10 cellular contexts compared by ENCODE assay signal in the genomic region with DNA sequence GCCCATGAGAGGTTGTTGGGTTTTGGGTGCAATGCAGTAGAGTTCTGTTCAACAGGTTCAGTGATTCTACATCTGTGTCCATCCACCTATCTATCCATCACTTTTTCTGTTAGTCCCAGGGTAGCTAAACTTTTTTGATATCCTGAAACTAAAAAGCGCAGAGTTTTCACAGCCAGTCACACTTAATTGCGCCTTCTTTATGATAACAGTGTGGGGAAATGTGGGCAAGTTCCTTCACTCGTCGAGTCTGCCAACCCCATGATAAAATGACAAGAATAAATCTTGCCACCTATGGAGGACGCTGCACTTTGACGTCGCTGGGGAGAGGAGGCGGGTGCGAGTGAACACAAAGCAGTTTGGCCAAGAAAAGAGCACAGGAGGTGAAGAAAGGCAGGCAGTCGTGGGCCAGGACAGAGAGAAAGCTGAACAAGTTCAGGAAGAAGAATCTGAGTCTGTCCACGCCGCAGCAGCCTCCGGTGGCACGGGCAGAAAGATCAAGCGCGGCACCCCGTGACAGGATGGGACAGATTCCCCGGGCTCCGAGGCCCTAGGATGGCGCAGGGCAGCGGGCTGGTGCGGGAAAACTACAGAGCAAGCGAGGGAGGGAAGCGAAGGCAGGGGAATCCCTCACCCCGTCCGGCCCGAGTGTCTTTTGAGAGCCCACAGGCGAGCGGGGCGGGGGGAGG. TPM values are rescaled to one million over a fixed set of nuclear protein-coding genes. Genes with fewer than 3 reads are reported as not detected.
A peak's percentile ranks its signal among the peaks of the same experiment; 100 is the strongest.
DNase-seq lines count a peak whose midpoint lies in the region; TF ChIP-seq lines count a peak whose summit lies in the region.
"Had no signal": no experiment of that assay in that cellular context is flagged by ENCODE, and none has a peak within 500 bp of the region (broad histone marks: within the 10 kb centered on the region; RNA-seq: fewer than 3 reads in every experiment).

No MANE protein-coding gene starts in this region.

- peak overlapping the region; percentile 51 for H3K4me3 Mint-ChIP-seq in activated naive CD4-positive, alpha-beta T cell treated with anti-CD3 and anti-CD28 coated beads for 36 hours

- peak overlapping the region; percentile 68 for H3K4me3 ChIP-seq in HUES48 (ENCODE audit: low read depth, low read length)
- H3K4me3 ChIP-seq in dorsolateral prefrontal cortex, result peak overlapping the region in 50 of 59 donors; percentile 4 to 64 (median 44)
- H3K4me3 ChIP-seq in prostate gland, result peak overlapping the region; percentile 36 to 44

- H3K36me3 ChIP-seq in HUES48 (ENCODE audit: control insufficient read depth, insufficient read depth, low read length) (no peaks in the 10 kb centered on the region), prostate gland (no peaks in the 10 kb centered on the region)

- H3K4me1 ChIP-seq in HUES48 (ENCODE audit: control insufficient read depth, insufficient read depth, low read length), result peaks cover 64% of the 10 kb centered on the region
- no peaks in the 10 kb centered on the region for H3K4me1 ChIP-seq in prostate gland (replicated peaks)

- no peaks in the 10 kb centered on the region for H3K9me3 ChIP-seq in HUES48 (ENCODE audit: control insufficient read depth, insufficient read depth, low read length)
- no peaks in the 10 kb centered on the region for H3K9me3 ChIP-seq in prostate gland

- CTCF ChIA-PET in activated naive CD4-positive, alpha-beta T cell treated with anti-CD3 and anti-CD28 coated beads for 36 hours (lab: Charles Lee), result interaction anchor here (1.3 kb wide), 1 partner anchor 8 kb away, joined by 3 read pairs; no protein-coding TSS in a partner anchor

- peaks cover 69% of the 10 kb centered on the region for H3K27me3 Mint-ChIP-seq in activated naive CD4-positive, alpha-beta T cell treated with anti-CD3 and anti-CD28 coated beads for 36 hours (ENCODE audit: low read depth)

- intact Hi-C loops in activated naive CD4-positive, alpha-beta T cell treated with anti-CD3 and anti-CD28 coated beads for 36 hours (cut with micrococcal nuclease), result loop anchor here (1.0 to 5.0 kb wide), 4 partner anchors 57 to 1225 kb away; no protein-coding TSS in a partner anchor
- intact Hi-C loops in dorsolateral prefrontal cortex (cut with DNase I), result loop anchor here (5.0 to 10.0 kb wide), 3 partner anchors 475 to 1227 kb away; no protein-coding TSS in a partner anchor
- intact Hi-C loops in prostate gland (cut with DNase I), result loop anchor here (5.0 kb wide), 1 partner anchor 1305 kb away; no protein-coding TSS in a partner anchor

- no peak overlapping the region for H3K27ac ChIP-seq in HUES48 (ENCODE audit: low read depth, low read length)
- no peak overlapping the region for H3K27ac ChIP-seq in dorsolateral prefrontal cortex
- peak overlapping the region; percentile 83 to 86 for H3K27ac ChIP-seq in prostate gland

- DNase-seq in activated naive CD4-positive, alpha-beta T cell treated with anti-CD3 and anti-CD28 coated beads for 36 hours, result peak; percentile 14
- no peak for DNase-seq in activated naive CD4-positive, alpha-beta T cell treated with anti-CD3 and anti-CD28 coated beads, Interleukin-2, amount 50 U/mL, for 16 hours
- no peak for DNase-seq in dorsolateral prefrontal cortex
- peak; percentile 43 for DNase-seq in prostate gland (ENCODE audit: low spot score)
- DNase-seq in stimulated activated CD4-positive, alpha-beta T cell treated with anti-CD3 and anti-CD28 coated beads, Interleukin-15, amount 100 ng/mL, for 24 hours, result no peak
- DNase-seq in HT-29 (ENCODE audit: low spot score), result no peak
- no peak for DNase-seq in RKO (ENCODE audit: low spot score)
- DNase-seq: DND-41 had no signal

- TF ChIP-seq POLR2A in prostate gland (IDR thresholded peaks at IDR 0.05), result no peak

- TF ChIP-seq CTCF in dorsolateral prefrontal cortex (IDR thresholded peaks at IDR 0.05 in 54 of 56, conservative IDR thresholded peaks at IDR 0.05 in 2 of 56; ENCODE audit: low read depth in 1 of 56, partially characterized antibody in 56 of 56) (no peak), prostate gland (IDR thresholded peaks at IDR 0.05) (no peak)

- H3K9me3 Mint-ChIP-seq in activated naive CD4-positive, alpha-beta T cell treated with anti-CD3 and anti-CD28 coated beads for 36 hours, result peaks cover 2% of the 10 kb centered on the region

- H3K9ac ChIP-seq in HUES48 (ENCODE audit: low read depth, low read length), result no peak overlapping the region; the same call in 1 of the 2 replicates

- WGBS in prostate gland, result 9% methylated on average over 25 of the region's 30 CpGs

- H3K27ac Mint-ChIP-seq in activated naive CD4-positive, alpha-beta T cell treated with anti-CD3 and anti-CD28 coated beads for 36 hours, result peak overlapping the region; percentile 1

- no peaks in the 10 kb centered on the region for H3K36me3 Mint-ChIP-seq in activated naive CD4-positive, alpha-beta T cell treated with anti-CD3 and anti-CD28 coated beads for 36 hours (ENCODE audit: low read depth)

- H3K27me3 ChIP-seq in HUES48 (ENCODE audit: control insufficient read depth, insufficient read depth, low read length), result peaks cover 63% of the 10 kb centered on the region
- H3K27me3 ChIP-seq in dorsolateral prefrontal cortex, result peaks cover 6 to 100% (median 94%) of the 10 kb centered on the region in 45 donors
- H3K27me3 ChIP-seq in prostate gland (replicated peaks; ENCODE audit: insufficient read depth), result no peaks in the 10 kb centered on the region

- H3K4me1 Mint-ChIP-seq in activated naive CD4-positive, alpha-beta T cell treated with anti-CD3 and anti-CD28 coated beads for 36 hours (ENCODE audit: low read depth), result peaks cover 19% of the 10 kb centered on the region

RNA-seq across cellular contexts. Expression of gene SP8, which starts 9.2 kb away (rescaled TPM):
- under 1 TPM in 1 of 2 experiments, not detected in 1; 0.07 TPM for total RNA-seq in activated naive CD4-positive, alpha-beta T cell treated with anti-CD3 and anti-CD28 coated beads for 36 hours
- total RNA-seq in dorsolateral prefrontal cortex, result 1 to 10 TPM in 85 of 120 experiments, under 1 TPM in 35; 0.21 to 3.7 (median 1.2) TPM
- 10 to 100 TPM in 1 of 2 donors, 1 to 10 TPM in 1; 7.4 to 44.5 TPM for total RNA-seq in prostate gland
- not detected in 2 replicates for total RNA-seq in HT-29 (2014; rRNA removed; shearing (Covaris generic))
- total RNA-seq: renal cortical epithelial cell had no signal

Comparison
In these comparisons a context has a peak if more than half of its experiments do, and no peak if none do; other contexts are left out.
1. DNase-seq: peak in activated naive CD4-positive, alpha-beta T cell treated with anti-CD3 and anti-CD28 coated beads for 36 hours (single experiment) and prostate gland (single experiment); none in activated naive CD4-positive, alpha-beta T cell treated with anti-CD3 and anti-CD28 coated beads, Interleukin-2, amount 50 U/mL, for 16 hours (single experiment), dorsolateral prefrontal cortex (0 of 10), stimulated activated CD4-positive, alpha-beta T cell treated with anti-CD3 and anti-CD28 coated beads, Interleukin-15, amount 100 ng/mL, for 24 hours (single experiment), HT-29 (single experiment) and RKO (single experiment).
2. H3K27ac ChIP-seq: peak in prostate gland (2 of 2); none in HUES48 (single experiment) and dorsolateral prefrontal cortex (0 of 59).
3. Peak in every context shown above with its lines, with median percentiles within 50 percentile points of each other: H3K4me3 ChIP-seq.